1 cellular context compared by ENCODE assay signal in the genomic region with DNA sequence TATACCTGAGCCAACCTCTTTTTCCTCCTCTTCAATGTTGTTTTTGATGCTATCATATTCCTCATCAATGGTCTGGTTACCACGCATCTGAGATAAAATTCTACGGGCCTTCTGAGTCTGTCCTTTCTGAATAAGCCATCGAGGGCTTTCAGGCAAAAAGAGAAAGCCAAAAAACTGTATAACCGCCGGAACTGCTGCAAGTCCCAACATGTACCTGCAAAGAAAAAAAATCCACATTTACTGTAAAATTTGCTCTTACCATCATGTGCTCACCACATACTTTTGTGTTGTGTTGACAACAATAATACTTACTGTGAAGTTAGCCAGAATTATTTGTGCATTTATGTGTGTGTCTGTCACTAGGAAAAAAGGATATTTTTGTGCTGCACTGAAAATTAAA.
TF ChIP-seq lines count a peak whose summit lies in the region.

No MANE protein-coding gene starts in this region.

TF ChIP-seq in K562, 482 proteins besides CTCF, POLR2A, EP300 and RAD21 (continued from another document):
- TF ChIP-seq ZNF274 (IDR thresholded peaks at IDR 0.05; ENCODE audit: borderline replicate concordance, low read depth, low read length) (no peak), ZNF785 (CRISPR knock-in tag; IDR thresholded peaks at IDR 0.05) (no peak), GTF2E2 (tag; IDR thresholded peaks at IDR 0.05) (no peak), MAFG (tag; conservative IDR thresholded peaks at IDR 0.05) (no peak), KLF1 (tag; IDR thresholded peaks at IDR 0.05) (no peak), TGIF2 (CRISPR knock-in tag; IDR thresholded peaks at IDR 0.05) (no peak), GTF2A2 (tag; IDR thresholded peaks at IDR 0.05) (no peak), NFYB (IDR thresholded peaks at IDR 0.05; ENCODE audit: extremely low read depth, insufficient read length) (no peak), SMAD3 (CRISPR knock-in tag; conservative IDR thresholded peaks at IDR 0.05) (no peak), TAF1 (IDR thresholded peaks at IDR 0.05; ENCODE audit: control insufficient read depth, extremely low read depth, insufficient read depth, low read length, severe bottlenecking) (no peak)
